Comparison of ENCODE assay signal across 33 cellular contexts in genomic region chr20:17951323-17951722, GRCh38.
"Had no signal": no experiment of that assay in that cellular context is flagged by ENCODE, and none has a peak within 500 bp of the region (broad histone marks: within the 10 kb centered on the region; RNA-seq: fewer than 3 reads in every experiment).

No MANE protein-coding gene starts in this region.

- H3K4me2 ChIP-seq: KMS-11, PC-9 had no signal

- H3K9me3 Mint-ChIP-seq: activated CD4-positive, alpha-beta T cell treated with anti-CD3 and anti-CD28 coated beads, Interleukin-2, amount 10 ng/mL, durations not matched to agents 7 days and 5 days; activated naive CD8-positive, alpha-beta T cell treated with anti-CD3 and anti-CD28 coated beads, Interleukin-2, amount 50 U/mL, for 24 hours; activated T-helper 2 cell treated with anti-CD3 and anti-CD28 coated beads, Interferon-gamma antibody, Interleukin-2, Interleukin-4, amounts not matched to agents 10 μg/mL and 5 μg/mL and 100 μg/mL, durations not matched to agents 14 hours and 24 hours and 36 hours; brain had no signal

- H3K4me3 ChIP-seq: PC-9 had no signal

- H2AFZ ChIP-seq: PC-9 had no signal

- FAIRE-seq: bronchial epithelial cell, RCC 7860 had no signal

- H3K27me3 Mint-ChIP-seq: activated CD4-positive, alpha-beta T cell treated with anti-CD3 and anti-CD28 coated beads for 36 hours; activated CD4-positive, alpha-beta T cell treated with anti-CD3 and anti-CD28 coated beads, Interleukin-2, amount 10 ng/mL, durations not matched to agents 7 days and 5 days; activated CD8-positive, alpha-beta memory T cell treated with anti-CD3 and anti-CD28 coated beads, Interleukin-2, amount 10 ng/mL, durations not matched to agents 7 days and 5 days; activated naive CD8-positive, alpha-beta T cell; activated naive CD8-positive, alpha-beta T cell treated with anti-CD3 and anti-CD28 coated beads, Interleukin-2, amount 50 U/mL, for 24 hours; brain had no signal

- ATAC-seq: activated CD4-positive, alpha-beta T cell treated with anti-CD3 and anti-CD28 coated beads for 36 hours; activated CD4-positive, CD25-positive, alpha-beta regulatory T cell treated with anti-CD3 and anti-CD28 coated beads, Interleukin-2, amount 50 U/mL, for 24 hours; activated CD8-positive, alpha-beta memory T cell treated with anti-CD3 and anti-CD28 coated beads, Interleukin-2, amount 10 ng/mL, durations not matched to agents 7 days and 5 days; activated naive CD8-positive, alpha-beta T cell treated with anti-CD3 and anti-CD28 coated beads, Interleukin-2, amount 50 U/mL, for 24 hours; Right ventricle myocardium inferior had no signal

- H3K27ac ChIP-seq: KMS-11, PC-9 had no signal

- H3K27ac Mint-ChIP-seq: activated CD4-positive, alpha-beta T cell treated with anti-CD3 and anti-CD28 coated beads for 36 hours; activated CD4-positive, alpha-beta T cell treated with anti-CD3 and anti-CD28 coated beads, Interleukin-2, amount 10 ng/mL, durations not matched to agents 7 days and 5 days; activated CD8-positive, alpha-beta memory T cell treated with anti-CD3 and anti-CD28 coated beads, Interleukin-2, amount 10 ng/mL, durations not matched to agents 7 days and 5 days; activated naive CD8-positive, alpha-beta T cell; activated naive CD8-positive, alpha-beta T cell treated with anti-CD3 and anti-CD28 coated beads, Interleukin-2, amount 50 U/mL, for 24 hours; activated T-helper 2 cell treated with anti-CD3 and anti-CD28 coated beads, Interferon-gamma antibody, Interleukin-2, Interleukin-4, amounts not matched to agents 10 μg/mL and 5 μg/mL and 100 μg/mL, durations not matched to agents 14 hours and 24 hours and 36 hours; brain had no signal

- DNase-seq: activated CD4-positive, alpha-beta T cell treated with anti-CD3 and anti-CD28 coated beads for 36 hours; activated CD4-positive, alpha-beta T cell treated with anti-CD3 and anti-CD28 coated beads, Interleukin-2, amount 10 ng/mL, durations not matched to agents 7 days and 5 days; activated CD4-positive, alpha-beta T cell treated with anti-CD3 and anti-CD28 coated beads, Interleukin-2, amount 50 U/mL, for 48 hours; activated CD8-positive, alpha-beta memory T cell treated with anti-CD3 and anti-CD28 coated beads for 24 hours; activated CD8-positive, alpha-beta memory T cell treated with anti-CD3 and anti-CD28 coated beads, Interleukin-2, amount 10 ng/mL, durations not matched to agents 7 days and 5 days; activated CD8-positive, alpha-beta memory T cell treated with anti-CD3 and anti-CD28 coated beads, Interleukin-2, amount 50 U/mL, for 48 hours; activated gamma-delta T cell; activated naive CD4-positive, alpha-beta T cell treated with Interleukin-2 at 50 U/mL for 16 hours; activated naive CD8-positive, alpha-beta T cell treated with anti-CD3 and anti-CD28 coated beads, Interleukin-2, amount 50 U/mL, for 24 hours; anterior cingulate cortex; caudate nucleus; cerebellar nuclear complex; NCI-H1105; NCI-H1417 treated with DMSO at 0.1 percent for 48 hours; NCI-H187 treated with DMSO at 0.1 percent for 48 hours; NCI-H2081 treated with DMSO at 0.1 percent for 48 hours; NCI-H345; NCI-H524 treated with DMSO at 0.1 percent for 48 hours; NK-92 treated with Interleukin-12 subunit alpha and Interleukin-12 subunit beta, amount 100 ng/mL, for 24 hours; PC-9; SIG-M5; SW 1271; T-helper 1 cell; T-helper 2 cell; T-helper 9 cell had no signal

- H3K9ac ChIP-seq: KMS-11 had no signal

- H3K4me3 Mint-ChIP-seq: activated CD4-positive, alpha-beta T cell treated with anti-CD3 and anti-CD28 coated beads for 36 hours; activated CD4-positive, alpha-beta T cell treated with anti-CD3 and anti-CD28 coated beads, Interleukin-2, amount 10 ng/mL, durations not matched to agents 7 days and 5 days; activated CD8-positive, alpha-beta memory T cell treated with anti-CD3 and anti-CD28 coated beads, Interleukin-2, amount 10 ng/mL, durations not matched to agents 7 days and 5 days; activated naive CD8-positive, alpha-beta T cell; activated naive CD8-positive, alpha-beta T cell treated with anti-CD3 and anti-CD28 coated beads, Interleukin-2, amount 50 U/mL, for 24 hours; brain had no signal
